Comparison of ENCODE assay signal across 7 cellular contexts in the genomic region with DNA sequence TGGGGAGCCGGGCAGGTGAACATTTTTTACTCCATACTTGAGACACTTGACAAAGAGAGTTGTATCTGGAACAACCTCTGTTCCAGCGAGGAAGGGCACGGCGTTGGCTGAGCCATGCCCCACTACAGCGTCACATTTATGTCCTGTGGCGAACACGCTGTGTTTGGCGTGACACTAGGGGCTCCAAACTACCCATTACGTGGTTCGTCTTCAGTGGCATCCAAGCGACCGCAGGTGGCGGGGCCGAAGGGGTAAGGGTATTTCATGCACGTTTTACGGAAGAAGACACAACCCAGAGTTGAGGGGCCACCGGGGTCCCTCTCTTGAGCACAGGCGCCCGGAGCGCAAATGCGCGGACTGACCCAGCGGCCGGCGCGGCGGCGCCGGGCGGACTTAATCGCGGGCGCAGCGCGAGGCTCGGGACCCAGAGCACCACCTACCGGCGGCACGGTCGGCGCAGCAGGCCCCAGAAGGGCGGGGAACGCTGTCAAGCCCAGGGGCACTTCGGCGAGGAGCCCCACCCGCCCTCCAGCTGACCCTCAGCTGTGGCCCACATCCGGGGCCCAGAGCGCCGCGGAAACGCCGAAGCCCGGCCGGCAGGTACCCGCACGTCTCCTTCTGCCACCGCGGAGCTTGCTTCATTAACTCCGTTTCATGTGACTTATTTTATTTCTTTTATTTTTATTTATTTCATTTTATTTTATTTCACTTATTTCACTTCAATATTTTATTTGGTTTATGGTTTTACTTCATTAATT. TPM values are rescaled to one million over a fixed set of nuclear protein-coding genes. Genes with fewer than 3 reads are reported as not detected.
A peak's percentile ranks its signal among the peaks of the same experiment; 100 is the strongest.
DNase-seq lines count a peak whose midpoint lies in the region; ATAC-seq and TF ChIP-seq lines count a peak whose summit lies in the region.

No MANE protein-coding gene starts in this region.

- peaks cover under 1% of the 10 kb centered on the region for H3K36me3 Mint-ChIP-seq in brain

- H3K27me3 Mint-ChIP-seq in brain: peaks cover 17% of the 10 kb centered on the region

- H3K9ac ChIP-seq in iPS-18a (ENCODE audit: low read length) (peak overlapping the region; percentile 86), skeletal muscle tissue (ENCODE audit: low read depth in 1 of 3, low read length in 3 of 3) (peak overlapping the region; percentile 22 to 79 (median 53))

- peak; percentile 96 for ATAC-seq in GM18498 (IDR thresholded peaks at IDR 0.05; ENCODE audit: unreplicated experiment)
- ATAC-seq in HG02798 (IDR thresholded peaks at IDR 0.05; ENCODE audit: poor library complexity, unreplicated experiment): peak; percentile 97

- H3K9me3 ChIP-seq in iPS-18a (ENCODE audit: control insufficient read depth, low read depth, low read length): no peaks in the 10 kb centered on the region
- H3K9me3 ChIP-seq in skeletal muscle tissue (ENCODE audit: control insufficient read depth in 3 of 3, low read length in 3 of 3): no peaks in the 10 kb centered on the region

- DNase-seq in NCI-H1417 treated with DMSO at 0.1 percent for 48 hours (lab: John Stamatoyannopoulos, UW) (peak; percentile 4), T1000 (lab: John Stamatoyannopoulos, UW) (peak; percentile 84)

- H3K4me3 Mint-ChIP-seq in brain: peak overlapping the region; percentile 90 to 95 (median 92)

- H3K27ac ChIP-seq in iPS-18a (ENCODE audit: low read length): peak overlapping the region; percentile 89
- H3K27ac ChIP-seq in skeletal muscle tissue (ENCODE audit: low read depth, low read length): no peak overlapping the region

- peak overlapping the region; percentile 70 for H3K4me3 ChIP-seq in iPS-18a (ENCODE audit: low read length)
- peak overlapping the region; percentile 76 to 93 (median 81) for H3K4me3 ChIP-seq in skeletal muscle tissue (ENCODE audit: low read length in 3 of 3)

- no peaks in the 10 kb centered on the region for H3K36me3 ChIP-seq in iPS-18a (ENCODE audit: control insufficient read depth, low read depth, low read length)
- no peaks in the 10 kb centered on the region for H3K36me3 ChIP-seq in skeletal muscle tissue (ENCODE audit: control insufficient read depth in 3 of 3, insufficient read depth in 3 of 3, low read length in 3 of 3)

- TF ChIP-seq CTCF in brain (conservative IDR thresholded peaks at IDR 0.05): peak; percentile 82 to 85

- H3K4me1 Mint-ChIP-seq in brain: peaks cover 18% of the 10 kb centered on the region

- no peaks in the 10 kb centered on the region for H3K27me3 ChIP-seq in iPS-18a (ENCODE audit: control insufficient read depth, insufficient read depth, low read length)
- no peaks in the 10 kb centered on the region for H3K27me3 ChIP-seq in skeletal muscle tissue (ENCODE audit: control insufficient read depth in 3 of 3, insufficient read depth in 3 of 3, low read length in 3 of 3)

- H3K9me3 Mint-ChIP-seq in brain: no peaks in the 10 kb centered on the region

- peak overlapping the region; percentile 28 to 91 (median 86) for H3K27ac Mint-ChIP-seq in brain

- H3K4me1 ChIP-seq in iPS-18a (ENCODE audit: control insufficient read depth, low read depth, low read length) (peaks cover 32% of the 10 kb centered on the region), skeletal muscle tissue (ENCODE audit: control insufficient read depth in 3 of 3, insufficient read depth in 3 of 3, low read length in 3 of 3) (peaks cover 3 to 9% (median 4%) of the 10 kb centered on the region in 3 donors)

RNA-seq across cellular contexts. Expression of gene TRIM71, which starts 36.4 kb away (rescaled TPM):
- polyA plus RNA-seq in brain (ENCODE audit: insufficient read depth, low read depth, low replicate concordance): 0.10 TPM
- total RNA-seq in skeletal muscle tissue: 0.52 TPM
